Comparison of ENCODE assay signal across 6 cellular contexts in the genomic region with DNA sequence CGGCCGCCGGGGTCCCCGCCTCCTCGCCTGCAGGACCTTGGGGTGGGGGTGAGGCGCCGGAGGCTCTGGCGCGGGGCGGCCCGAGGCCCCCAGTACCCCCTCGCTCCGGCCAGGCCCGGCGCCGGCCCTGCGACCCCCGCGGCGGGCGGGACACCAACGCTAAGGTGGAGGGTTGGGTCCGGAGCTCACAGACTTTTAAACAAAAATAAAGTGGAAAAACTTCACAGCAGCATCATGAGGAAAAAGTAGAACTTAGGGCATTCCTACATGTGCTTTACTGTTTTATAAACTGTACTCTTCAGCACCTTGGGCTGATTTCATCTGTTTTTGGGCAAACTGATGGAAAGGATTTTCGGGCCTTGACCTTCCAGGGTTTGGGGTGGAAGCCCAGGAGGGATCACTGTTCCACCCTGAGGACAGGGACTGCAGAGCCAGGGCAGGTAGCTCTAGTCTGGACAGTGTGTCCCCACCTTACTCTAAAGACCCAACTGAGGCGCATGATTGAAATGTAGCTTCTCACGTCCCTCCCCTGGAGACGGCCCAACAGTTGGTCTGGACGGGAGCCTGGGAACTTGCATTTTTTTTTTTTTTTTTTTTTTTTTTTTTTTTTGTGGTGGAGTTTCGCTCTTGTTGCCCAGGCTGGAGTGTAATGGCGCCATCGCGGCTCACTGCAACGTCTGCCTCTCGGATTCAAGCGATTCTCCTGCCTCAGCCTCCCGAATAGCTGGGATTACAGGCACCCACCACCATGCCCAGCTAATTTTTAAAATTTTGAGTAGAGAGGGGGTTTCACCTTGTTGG. TPM values are rescaled to one million over a fixed set of nuclear protein-coding genes. Genes with fewer than 3 reads are reported as not detected.
DNase-seq lines count a peak whose midpoint lies in the region; ATAC-seq and TF ChIP-seq lines count a peak whose summit lies in the region.

No MANE protein-coding gene starts in this region.

- in situ Hi-C loops in gastrocnemius medialis (cut with MboI; ENCODE audit: low sequenced_read_pairs in 4 of 4), result loop anchor here (5.0 to 25.0 kb wide), 5 partner anchors 53 to 109 kb away; a partner anchor contains a TSS

- H3K4me1 ChIP-seq in endodermal cell (ENCODE audit: control insufficient read depth, insufficient read depth, low read length) (no peaks in the 10 kb centered on the region), gastrocnemius medialis (peaks cover 32 to 38% of the 10 kb centered on the region in 2 donors)

- DNase-seq in NB4 (ENCODE audit: low read depth) (peak; percentile 50), endodermal cell (peak; percentile 63), gastrocnemius medialis (peak in 1 of 2 donors; percentile 55), mesenteric fat pad (ENCODE audit: low spot score) (no peak)

- no peaks in the 10 kb centered on the region for H3K27me3 Mint-ChIP-seq in endodermal cell (ENCODE audit: insufficient read depth)

- H3K9me3 Mint-ChIP-seq in endodermal cell, result peaks cover 1% of the 10 kb centered on the region

- TF ChIP-seq POLR2A in NB4 (IDR thresholded peaks at IDR 0.05; ENCODE audit: extremely low read depth, insufficient read length), result no peak
- TF ChIP-seq POLR2A in gastrocnemius medialis (IDR thresholded peaks at IDR 0.05), result peak in 1 of 2 donors; percentile 12

- no peaks in the 10 kb centered on the region for H3K27me3 ChIP-seq in endodermal cell (ENCODE audit: control insufficient read depth, insufficient read depth, low read length, poor library complexity, severe bottlenecking)
- no peaks in the 10 kb centered on the region for H3K27me3 ChIP-seq in gastrocnemius medialis

- H3K36me3 Mint-ChIP-seq in endodermal cell (ENCODE audit: low read depth), result peaks cover 14% of the 10 kb centered on the region

- no peak overlapping the region for H3K27ac ChIP-seq in endodermal cell (ENCODE audit: low read depth, low read length)
- peak overlapping the region; percentile 83 to 92 (median 90) for H3K27ac ChIP-seq in gastrocnemius medialis

- peaks cover 36% of the 10 kb centered on the region for H3K4me1 Mint-ChIP-seq in endodermal cell

- H3K4me3 ChIP-seq in NB4 (ENCODE audit: low read depth, low read length), result peak overlapping the region; percentile 100
- peak overlapping the region; percentile 98 for H3K4me3 ChIP-seq in endodermal cell (ENCODE audit: low read length)
- H3K4me3 ChIP-seq in gastrocnemius medialis, result peak overlapping the region; percentile 90 to 100 (median 95)

- H3K36me3 ChIP-seq in endodermal cell (ENCODE audit: control insufficient read depth, insufficient read depth, low read length), result peaks cover 15% of the 10 kb centered on the region
- H3K36me3 ChIP-seq in gastrocnemius medialis, result peaks cover 0 to 7% of the 10 kb centered on the region in 2 donors

- peak overlapping the region; percentile 92 for H3K27ac Mint-ChIP-seq in endodermal cell

- intact Hi-C loops in gastrocnemius medialis (cut with DNase I; ENCODE audit: low total_unique reads), result loop anchor here (1.0 to 10.0 kb wide), 4 partner anchors 51 to 327 kb away; a partner anchor contains a TSS

- H3K4me3 Mint-ChIP-seq in endodermal cell, result peak overlapping the region; percentile 79

- H3K9me3 ChIP-seq in endodermal cell (ENCODE audit: control insufficient read depth, low read length) (no peaks in the 10 kb centered on the region), gastrocnemius medialis (no peaks in the 10 kb centered on the region)

- TF ChIP-seq CTCF in NB4 (IDR thresholded peaks at IDR 0.05; ENCODE audit: low read depth, low read length) (no peak), endodermal cell (conservative IDR thresholded peaks at IDR 0.05) (no peak), gastrocnemius medialis (IDR thresholded peaks at IDR 0.05 in 4 of 5, conservative IDR thresholded peaks at IDR 0.05 in 1 of 5) (no peak)

- ATAC-seq in GM21381 (IDR thresholded peaks at IDR 0.05; ENCODE audit: unreplicated experiment) (peak; percentile 7), gastrocnemius medialis (peak; percentile 44 to 65), GM18858 (IDR thresholded peaks at IDR 0.05; ENCODE audit: unreplicated experiment) (no peak)

- peak overlapping the region; percentile 75 for H3K9ac ChIP-seq in endodermal cell (ENCODE audit: extremely low read depth, low read length, poor library complexity, severe bottlenecking)

- WGBS in endodermal cell (ENCODE audit: insufficient coverage in 1 of 2, insufficient read length in 1 of 2), 2 experiments, result 9 to 20% methylated on average over 19 to 34 of the region's 36 CpGs

RNA-seq across cellular contexts. Expression of a gene that starts 0.7 kb away (rescaled TPM):
- total RNA-seq in endodermal cell (10 to 100 TPM; 66.6 to 72.5 TPM), gastrocnemius medialis (10 to 100 TPM; 37.8 to 44.3 (median 40.9) TPM), mesenteric fat pad (43.9 TPM)
- polyA plus RNA-seq in endodermal cell (2013, experiment 1 of 2), result 126 TPM
- polyA plus RNA-seq in endodermal cell (2013, experiment 2 of 2), result 112 TPM

RNA-seq across cellular contexts. Expression of a gene that starts 25.3 kb away (rescaled TPM):
- total RNA-seq in endodermal cell (10 to 100 TPM; 55.9 to 76.6 TPM), gastrocnemius medialis (10 to 100 TPM; 25.2 to 58.7 (median 51.9) TPM), mesenteric fat pad (277 TPM)
- polyA plus RNA-seq in endodermal cell (2013, experiment 1 of 2), result 33.0 TPM
- polyA plus RNA-seq in endodermal cell (2013, experiment 2 of 2), result 30.2 TPM

RNA-seq across cellular contexts. Expression of a gene that starts 37.5 kb away (rescaled TPM):
- total RNA-seq in endodermal cell (not detected), gastrocnemius medialis (under 1 TPM in 1 of 4 donors, not detected in 3; 0.07 TPM), mesenteric fat pad (0.51 TPM)
- polyA plus RNA-seq in endodermal cell (2013, experiment 1 of 2), result not detected
- polyA plus RNA-seq in endodermal cell (2013, experiment 2 of 2), result not detected

RNA-seq across cellular contexts. Expression of a gene that starts 50.4 kb away (rescaled TPM):
- total RNA-seq in endodermal cell, result 10 to 100 TPM; 52.6 to 62.6 TPM
- 73.3 TPM for polyA plus RNA-seq in endodermal cell (2013, experiment 1 of 2)
- polyA plus RNA-seq in endodermal cell (2013, experiment 2 of 2), result 79.4 TPM
- 10 to 100 TPM; 27.1 to 38.2 (median 33.7) TPM for total RNA-seq in gastrocnemius medialis
- total RNA-seq in mesenteric fat pad, result 71.3 TPM
